ENCODE assay signal across 18 cellular contexts in the genomic region with DNA sequence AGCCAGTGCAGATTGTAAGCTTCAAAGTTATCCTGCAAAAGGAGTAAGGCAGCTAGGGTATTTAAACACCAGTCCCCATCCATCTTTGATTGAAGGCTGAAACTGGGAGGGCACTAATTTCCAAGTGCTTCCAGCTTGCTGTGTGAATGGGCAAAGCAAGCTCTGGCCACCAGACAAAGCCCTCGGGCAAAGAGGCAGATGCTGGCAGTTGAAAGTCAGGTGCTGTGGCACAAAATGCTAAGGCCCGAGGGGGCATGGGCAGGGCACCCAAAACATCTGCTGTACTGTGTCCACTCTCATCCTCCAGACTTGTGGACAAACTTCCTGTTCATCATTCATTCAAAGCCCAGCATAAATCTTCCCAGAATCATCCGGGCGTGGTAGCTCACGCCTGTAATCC. TPM values are rescaled to one million over a fixed set of nuclear protein-coding genes. Genes with fewer than 3 reads are reported as not detected.
DNase-seq lines count a peak whose midpoint lies in the region; ATAC-seq and TF ChIP-seq lines count a peak whose summit lies in the region.
"Had no signal": no experiment of that assay in that cellular context is flagged by ENCODE, and none has a peak within 500 bp of the region (broad histone marks: within the 10 kb centered on the region; RNA-seq: fewer than 3 reads in every experiment).

No MANE protein-coding gene starts in this region.

- no peaks in the 10 kb centered on the region for H3K9me3 Mint-ChIP-seq in T-cell
- H3K9me3 Mint-ChIP-seq: T-helper 1 cell treated with Interleukin-12 subunit alpha and Interleukin-12 subunit beta and Interleukin-4 antibody, amounts not matched to agents 30 μg/mL and 1 μg/mL, for 36 hours had no signal

- ATAC-seq in Right ventricle myocardium inferior: peak; percentile 40
- no peak for ATAC-seq in T-cell (replicated peaks in 1 of 4)

- intact Hi-C loops in Right ventricle myocardium inferior (cut with DNase I): loop anchor here (2.0 kb wide), 2 partner anchors 25 to 53 kb away; no protein-coding TSS in a partner anchor
- intact Hi-C loops in cardiac septum (cut with DNase I): no loop called here

- no peak overlapping the region for H3K27ac Mint-ChIP-seq in T-cell
- H3K27ac Mint-ChIP-seq: CD14-positive monocyte; T-helper 1 cell treated with Interleukin-12 subunit alpha and Interleukin-12 subunit beta and Interleukin-4 antibody, amounts not matched to agents 30 μg/mL and 1 μg/mL, for 36 hours had no signal

- no peaks in the 10 kb centered on the region for H3K36me3 Mint-ChIP-seq in T-cell
- H3K36me3 Mint-ChIP-seq: CD14-positive monocyte had no signal

- no peaks in the 10 kb centered on the region for H3K36me3 ChIP-seq in right atrium auricular region

- H3K27ac ChIP-seq in right atrium auricular region: peak overlapping the region; percentile 87 to 97
- H3K27ac ChIP-seq: GM23248, PC-9 had no signal

- H3K27me3 ChIP-seq in right atrium auricular region: no peaks in the 10 kb centered on the region

- POLR2A ChIA-PET in T-cell (lab: Charles Lee): no interaction called here

- no peak overlapping the region for H3K4me3 ChIP-seq in right atrium auricular region
- H3K4me3 ChIP-seq: GM23248, PC-9 had no signal

- no peak overlapping the region for H3K4me3 Mint-ChIP-seq in T-cell
- H3K4me3 Mint-ChIP-seq: CD14-positive monocyte; T-helper 1 cell treated with Interleukin-12 subunit alpha and Interleukin-12 subunit beta and Interleukin-4 antibody, amounts not matched to agents 30 μg/mL and 1 μg/mL, for 36 hours had no signal

- DNase-seq in Right ventricle myocardium inferior (ENCODE audit: missing footprints): no peak
- no peak for DNase-seq in cardiac septum (ENCODE audit: low spot score)
- DNase-seq in SHP77 (lab: John Stamatoyannopoulos, UW): peak; percentile 13 to 47
- no peak for DNase-seq in right atrium auricular region (ENCODE audit: low spot score)
- no peak for DNase-seq in NCI-H446 treated with DMSO at 0.1 percent for 48 hours (lab: John Stamatoyannopoulos, UW)
- DNase-seq in T-cell: no peak
- DNase-seq in NCI-H187 (lab: John Stamatoyannopoulos, UW): no peak
- no peak for DNase-seq in LoVo (ENCODE audit: low spot score)
- DNase-seq: COR-L47, GM23248, HCEC 1CT, NCI-H1694, NCI-H774, PC-9, SIG-M5 had no signal

- H3K9me3 ChIP-seq in right atrium auricular region: no peaks in the 10 kb centered on the region

- H3K4me1 Mint-ChIP-seq in T-cell: no peaks in the 10 kb centered on the region

- no peak for TF ChIP-seq CTCF in right atrium auricular region (IDR thresholded peaks at IDR 0.05)

- CTCF ChIA-PET in T-cell (lab: Charles Lee): no interaction called here

- H3K27me3 Mint-ChIP-seq in T-cell: peaks cover 7 to 9% of the 10 kb centered on the region in 2 donors

- peaks cover 0 to 11% of the 10 kb centered on the region in 2 donors for H3K4me1 ChIP-seq in right atrium auricular region

RNA-seq across cellular contexts. Expression of a gene that starts 23.9 kb away (rescaled TPM):
- 7.2 TPM for total RNA-seq in Right ventricle myocardium inferior
- 3.0 TPM for total RNA-seq in cardiac septum
- 100 to 1,000 TPM in 1 of 2 donors, 10 to 100 TPM in 1; 70.5 to 118 TPM for total RNA-seq in right atrium auricular region
- total RNA-seq in T-cell: under 1 TPM in 3 of 5 donors, not detected in 2; 0.09 to 0.41 (median 0.13) TPM
- total RNA-seq: NCI-H460, PC-9 had no signal

Comparison
In these comparisons a context has a peak if more than half of its experiments do, and no peak if none do; other contexts are left out.
1. DNase-seq: peak in SHP77 (2 of 2); none in Right ventricle myocardium inferior (single experiment), cardiac septum (single experiment), right atrium auricular region (single experiment), NCI-H446 treated with DMSO at 0.1 percent for 48 hours (single experiment), T-cell (0 of 34), NCI-H187 (0 of 2) and LoVo (single experiment).